ENCODE assay signal across 8 cellular contexts in the genomic region with DNA sequence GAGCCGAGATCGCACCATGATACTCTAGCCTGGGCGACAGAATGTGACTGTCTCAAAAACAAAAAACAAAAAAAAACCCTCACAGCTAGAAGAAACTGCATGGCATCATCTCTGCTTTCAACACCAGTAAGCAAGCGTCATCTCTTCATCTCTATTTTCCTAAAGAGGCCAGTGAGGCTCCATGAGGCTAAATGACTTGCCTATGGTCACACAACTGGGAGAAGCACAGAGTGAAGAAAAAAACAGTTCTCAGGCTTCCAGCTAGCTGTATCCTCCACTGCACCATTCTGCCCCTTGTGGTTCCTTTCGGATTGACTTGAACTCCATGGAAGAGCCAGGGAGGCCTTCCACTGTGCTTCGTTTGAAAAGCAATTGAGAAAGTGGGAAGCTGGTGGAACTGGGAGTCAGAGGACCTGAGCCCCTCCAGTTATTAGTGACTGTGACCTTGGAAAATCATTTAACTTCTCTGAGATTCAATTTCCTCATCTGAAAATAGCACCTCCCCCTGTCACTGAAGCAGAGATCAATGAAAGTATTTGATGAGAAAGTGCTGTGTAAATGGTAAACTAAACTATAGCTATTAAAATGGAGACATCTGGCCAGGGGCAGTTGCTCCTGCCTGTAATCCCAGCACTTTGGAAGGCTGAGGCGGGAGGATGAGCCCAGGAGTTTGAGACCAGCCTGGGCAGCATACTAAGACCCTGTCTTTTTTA. TPM values are rescaled to one million over a fixed set of nuclear protein-coding genes. Genes with fewer than 3 reads are reported as not detected.
DNase-seq lines count a peak whose midpoint lies in the region; ATAC-seq and TF ChIP-seq lines count a peak whose summit lies in the region.

No MANE protein-coding gene starts in this region.

- no peak overlapping the region for H3K4me2 ChIP-seq in KMS-11

- H3K4me1 ChIP-seq in KMS-11 (ENCODE audit: low read depth, poor library complexity, severe bottlenecking) (peaks cover 15% of the 10 kb centered on the region), SJCRH30 (peaks cover 10% of the 10 kb centered on the region)

- H3K27me3 ChIP-seq in KMS-11 (ENCODE audit: insufficient read depth, low read depth) (no peaks in the 10 kb centered on the region), SJCRH30 (no peaks in the 10 kb centered on the region)

- DNase-seq in ELR (ENCODE audit: low read depth) (peak; percentile 70), SJCRH30 (peak; percentile 60 to 79), epithelial cell of prostate (ENCODE audit: low read depth, low spot score) (peak; percentile 6), midbrain (lab: John Stamatoyannopoulos, UW) (peak; percentile 54), NCI-H2029 (lab: John Stamatoyannopoulos, UW) (no peak)

- H4K20me1 ChIP-seq in KMS-11 (ENCODE audit: insufficient read depth), result no peaks in the 10 kb centered on the region

- H3K4me3 ChIP-seq in KMS-11 (IDR thresholded peaks at IDR 0.05; ENCODE audit: insufficient read depth, low read depth, low read length), result no peak overlapping the region
- H3K4me3 ChIP-seq in SJCRH30, result no peak overlapping the region

- ATAC-seq in HG03457 (IDR thresholded peaks at IDR 0.05; ENCODE audit: unreplicated experiment) (no peak), GM19467 (IDR thresholded peaks at IDR 0.05; ENCODE audit: unreplicated experiment) (no peak)

- H3K79me2 ChIP-seq in KMS-11 (ENCODE audit: insufficient read depth, low read depth), result no peaks in the 10 kb centered on the region

- TF ChIP-seq CTCF in KMS-11 (conservative IDR thresholded peaks at IDR 0.05; ENCODE audit: low read depth, low read length), result peak; percentile 53; the same call in 1 of the 2 replicates

- H3K9me3 ChIP-seq in SJCRH30 (replicated peaks), result no peaks in the 10 kb centered on the region

- no peak overlapping the region for H2AFZ ChIP-seq in KMS-11 (ENCODE audit: low read depth)

- H3K27ac ChIP-seq in KMS-11, result no peak overlapping the region
- H3K27ac ChIP-seq in SJCRH30, result no peak overlapping the region
- no peak overlapping the region for H3K27ac ChIP-seq in epithelial cell of prostate

- H3K36me3 ChIP-seq in KMS-11 (ENCODE audit: insufficient read depth), result no peaks in the 10 kb centered on the region
- no peaks in the 10 kb centered on the region for H3K36me3 ChIP-seq in SJCRH30

- no peak overlapping the region for H3K9ac ChIP-seq in KMS-11

RNA-seq across cellular contexts. Expression of a gene that starts 32.1 kb away (rescaled TPM):
- 21.1 and 26.4 TPM in 2 replicates for total RNA-seq in SJCRH30 (2014; rRNA removed; shearing (Covaris generic))

RNA-seq across cellular contexts. Expression of a gene that starts 45.1 kb away (rescaled TPM):
- total RNA-seq in SJCRH30 (2014; rRNA removed; shearing (Covaris generic)), result 257 and 269 TPM in 2 replicates
